Comparison of ENCODE assay signal across 12 cellular contexts in genomic region chr1:193754732-193755427, GRCh38.
DNase-seq lines count a peak whose midpoint lies in the region; ATAC-seq, FAIRE-seq and TF ChIP-seq lines count a peak whose summit lies in the region.
"Had no signal": no experiment of that assay in that cellular context is flagged by ENCODE, and none has a peak within 500 bp of the region (broad histone marks: within the 10 kb centered on the region; RNA-seq: fewer than 3 reads in every experiment).

No MANE protein-coding gene starts in this region.

- WGBS in right lobe of liver (ENCODE audit: insufficient coverage, low coverage, low lambda C conversion rate, missing lambda C conversion rate), result 100% methylated on average over 1 of the region's 1 CpG
- 91 to 100% (median 96%) methylated on average over 1 of the region's 1 CpG for WGBS in small intestine, 3 donors

- no peak overlapping the region for H3K27ac ChIP-seq in right lobe of liver
- H3K27ac ChIP-seq in small intestine (ENCODE audit: low read depth in 1 of 2, low read length in 1 of 2), result no peak overlapping the region

- no peak for FAIRE-seq in small intestine (lab: Jason Lieb, UNC)
- FAIRE-seq: endothelial cell of umbilical vein, keratinocyte had no signal

- H3K4me2 ChIP-seq in Loucy (ENCODE audit: low read depth, low read length, poor library complexity, severe bottlenecking), result no peak overlapping the region

- no peaks in the 10 kb centered on the region for H3K36me3 ChIP-seq in Loucy (ENCODE audit: insufficient read depth, low read length)
- no peaks in the 10 kb centered on the region for H3K36me3 ChIP-seq in right lobe of liver
- H3K36me3 ChIP-seq in small intestine (ENCODE audit: control insufficient read depth in 2 of 2, insufficient read depth in 2 of 2, low read length in 2 of 2), result no peaks in the 10 kb centered on the region

- intact Hi-C loops in right lobe of liver (cut with DNase I), result no loop called here

- H3K4me1 ChIP-seq in Loucy (ENCODE audit: insufficient read depth, low read length, poor library complexity, severe bottlenecking) (no peaks in the 10 kb centered on the region), right lobe of liver (peaks cover 0 to 6% (median 0%) of the 10 kb centered on the region in 4 donors), small intestine (ENCODE audit: control insufficient read depth in 2 of 2, insufficient read depth in 1 of 2, low read depth in 1 of 2, low read length in 1 of 2) (no peaks in the 10 kb centered on the region)

- no peak for DNase-seq in GM10266 (ENCODE audit: extremely low spot score)
- DNase-seq in amniotic epithelial cell (ENCODE audit: low read depth), result peak; percentile 2
- DNase-seq in right lobe of liver, result no peak
- DNase-seq in effector CD4-positive, alpha-beta T cell, result no peak
- DNase-seq in small intestine, result no peak
- no peak for DNase-seq in globus pallidus (ENCODE audit: low spot score)
- DNase-seq: KG1; naive thymus-derived CD8-positive, alpha-beta T cell had no signal

- no peaks in the 10 kb centered on the region for H3F3A ChIP-seq in Loucy (ENCODE audit: low read depth)

- TF ChIP-seq POLR2A in right lobe of liver (IDR thresholded peaks at IDR 0.05), result no peak

- H4K20me1 ChIP-seq in Loucy (ENCODE audit: insufficient read depth, low read length, poor library complexity, severe bottlenecking), result no peaks in the 10 kb centered on the region

- TF ChIP-seq CTCF in GM10266 (IDR thresholded peaks at IDR 0.05; ENCODE audit: control insufficient read depth, insufficient read depth, low read depth, missing control alignments) (peak; percentile 5), Loucy (conservative IDR thresholded peaks at IDR 0.05; ENCODE audit: low read length) (peak; percentile 38), right lobe of liver (IDR thresholded peaks at IDR 0.05) (peak; percentile 16 to 47 (median 31))

- H3K9me3 ChIP-seq in Loucy (ENCODE audit: insufficient read depth, low read depth, low read length), result no peaks in the 10 kb centered on the region
- no peaks in the 10 kb centered on the region for H3K9me3 ChIP-seq in right lobe of liver
- no peaks in the 10 kb centered on the region for H3K9me3 ChIP-seq in small intestine (ENCODE audit: control insufficient read depth, low read depth)

- H2AFZ ChIP-seq in Loucy (ENCODE audit: low read length), result no peak overlapping the region

- ATAC-seq in right lobe of liver (peak; percentile 40 to 66 (median 62)), HG02623 (IDR thresholded peaks at IDR 0.05; ENCODE audit: unreplicated experiment) (no peak)
- ATAC-seq: naive thymus-derived CD8-positive, alpha-beta T cell had no signal

- H3K79me2 ChIP-seq in Loucy (ENCODE audit: insufficient read depth, low read length), result no peaks in the 10 kb centered on the region

- no peaks in the 10 kb centered on the region for H3K9me2 ChIP-seq in Loucy (replicated peaks; ENCODE audit: low read depth, low read length)

- no peak overlapping the region for H3K9ac ChIP-seq in Loucy (ENCODE audit: low read depth, low read length, poor library complexity, severe bottlenecking)

- no peak overlapping the region for H3K4me3 ChIP-seq in Loucy (ENCODE audit: low read length, poor library complexity, severe bottlenecking)
- H3K4me3 ChIP-seq in right lobe of liver, result no peak overlapping the region
- H3K4me3 ChIP-seq in small intestine (ENCODE audit: low read depth in 1 of 2, low read length in 2 of 2), result no peak overlapping the region

- H3K27me3 ChIP-seq in Loucy (ENCODE audit: insufficient read depth, low read length, poor library complexity, severe bottlenecking) (no peaks in the 10 kb centered on the region), right lobe of liver (no peaks in the 10 kb centered on the region), small intestine (ENCODE audit: control insufficient read depth in 2 of 2, insufficient read depth in 2 of 2, low read length in 2 of 2) (no peaks in the 10 kb centered on the region)
